ENCODE assay signal across 8 cellular contexts in genomic region chr17:30921544-30922196, GRCh38. TPM values are rescaled to one million over a fixed set of nuclear protein-coding genes. Genes with fewer than 3 reads are reported as not detected.
DNase-seq lines count a peak whose midpoint lies in the region; ATAC-seq and TF ChIP-seq lines count a peak whose summit lies in the region.

A gene with protein sequence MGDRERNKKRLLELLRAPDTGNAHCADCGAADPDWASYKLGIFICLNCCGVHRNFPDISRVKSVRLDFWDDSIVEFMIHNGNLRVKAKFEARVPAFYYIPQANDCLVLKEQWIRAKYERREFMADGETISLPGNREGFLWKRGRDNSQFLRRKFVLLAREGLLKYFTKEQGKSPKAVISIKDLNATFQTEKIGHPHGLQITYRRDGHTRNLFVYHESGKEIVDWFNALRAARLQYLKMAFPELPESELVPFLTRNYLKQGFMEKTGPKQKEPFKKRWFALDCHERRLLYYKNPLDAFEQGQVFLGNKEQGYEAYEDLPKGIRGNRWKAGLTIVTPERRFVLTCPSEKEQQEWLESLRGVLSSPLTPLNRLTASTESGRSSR (plus strand): TSS chr17:30921945. CDS start chr17:30922015, 70 bp downstream.

- H3K4me1 ChIP-seq in GM23248 (ENCODE audit: insufficient read depth), result peaks cover 3% of the 10 kb centered on the region; the same call in 1 of the 2 replicates
- H3K4me1 ChIP-seq in esophagus (ENCODE audit: control insufficient read depth in 2 of 2, insufficient read depth in 2 of 2, low read length in 1 of 2), result peaks cover 2% of the 10 kb centered on the region in 2 donors
- no peaks in the 10 kb centered on the region for H3K4me1 ChIP-seq in urinary bladder (ENCODE audit: insufficient read depth)

- no peak within 1 kb of the TSS for H3K27ac ChIP-seq in GM23248
- H3K27ac ChIP-seq in SU-DHL-6 (ENCODE audit: low read depth, low read length), result no peak within 1 kb of the TSS
- peak within 1 kb of the TSS in 1 of 2 donors; percentile 2 for H3K27ac ChIP-seq in esophagus (ENCODE audit: low read depth in 2 of 2, low read length in 1 of 2)
- H3K27ac ChIP-seq in urinary bladder (ENCODE audit: low read depth), result peak within 1 kb of the TSS; percentile 19

- DNase-seq in AG08396 (ENCODE audit: low spot score), result peak; percentile 48
- DNase-seq in GM23248, result peak; percentile 41
- DNase-seq in mucosa of gallbladder (ENCODE audit: low spot score), result peak; percentile 56
- no peak for DNase-seq in activated effector memory CD4-positive, alpha-beta T cell treated with anti-CD3 and anti-CD28 coated beads, Interleukin-2, amount 50 U/mL, for 16 hours

- H3K9me3 ChIP-seq in GM23248 (ENCODE audit: low read depth) (no peaks in the 10 kb centered on the region), SU-DHL-6 (ENCODE audit: insufficient read depth, low read length) (no peaks in the 10 kb centered on the region), esophagus (ENCODE audit: control insufficient read depth in 2 of 2, insufficient read depth in 1 of 2, low read depth in 1 of 2, low read length in 1 of 2) (no peaks in the 10 kb centered on the region)

- H4K20me1 ChIP-seq in GM23248 (ENCODE audit: insufficient read depth) (no peaks in the 10 kb centered on the region), SU-DHL-6 (ENCODE audit: low read depth, low read length) (no peaks in the 10 kb centered on the region)

- in situ Hi-C loops in GM23248 (cut with MboI), result no loop called here

- H3K9ac ChIP-seq in GM23248, result no peak within 1 kb of the TSS
- H3K9ac ChIP-seq in SU-DHL-6 (ENCODE audit: low read length), result peak within 1 kb of the TSS; percentile 55

- H3K4me2 ChIP-seq in GM23248 (ENCODE audit: unreplicated experiment) (peak within 1 kb of the TSS; percentile 59), SU-DHL-6 (ENCODE audit: low read depth, low read length, poor library complexity, severe bottlenecking) (peak within 1 kb of the TSS; percentile 72)

- H3K27me3 ChIP-seq in GM23248 (replicated peaks; ENCODE audit: insufficient read depth) (peaks cover 22% of the 10 kb centered on the region), SU-DHL-6 (ENCODE audit: low read length) (no peaks in the 10 kb centered on the region), esophagus (ENCODE audit: control insufficient read depth in 1 of 2, insufficient read depth in 2 of 2, low read length in 2 of 2) (peaks cover 0 to 10% of the 10 kb centered on the region in 2 donors)

- 10 to 12% methylated on average over 31 to 33 of the region's 60 CpGs for WGBS in GM23248 (ENCODE audit: low coverage in 1 of 2, low lambda C conversion rate in 2 of 2, missing lambda C conversion rate in 2 of 2), 2 experiments
- WGBS in esophagus, 2 donors, result 3% methylated on average over 59 to 60 of the region's 60 CpGs
- WGBS in urinary bladder, result 2% methylated on average over 60 of the region's 60 CpGs

- H3K79me2 ChIP-seq in GM23248 (ENCODE audit: insufficient read depth), result no peaks in the 10 kb centered on the region
- no peaks in the 10 kb centered on the region for H3K79me2 ChIP-seq in SU-DHL-6 (ENCODE audit: insufficient read depth, low read length)

- H3K36me3 ChIP-seq in GM23248 (ENCODE audit: low read depth) (no peaks in the 10 kb centered on the region), SU-DHL-6 (ENCODE audit: low read length) (no peaks in the 10 kb centered on the region), esophagus (ENCODE audit: control insufficient read depth in 2 of 2, insufficient read depth in 2 of 2, low read length in 1 of 2) (no peaks in the 10 kb centered on the region), urinary bladder (ENCODE audit: insufficient read depth) (no peaks in the 10 kb centered on the region)

- no peak for ATAC-seq in HG02623 (IDR thresholded peaks at IDR 0.05; ENCODE audit: unreplicated experiment)

- peak within 1 kb of the TSS; percentile 62 for H3K4me3 ChIP-seq in GM23248
- peak within 1 kb of the TSS; percentile 52 for H3K4me3 ChIP-seq in SU-DHL-6 (ENCODE audit: insufficient read depth, low read length, poor library complexity, severe bottlenecking)
- H3K4me3 ChIP-seq in esophagus (ENCODE audit: low read depth in 1 of 2, low read length in 2 of 2), result peak within 1 kb of the TSS; percentile 52
- peak within 1 kb of the TSS; percentile 44 for H3K4me3 ChIP-seq in urinary bladder (ENCODE audit: low read depth, low read length)

- TF ChIP-seq CTCF in SU-DHL-6 (IDR thresholded peaks at IDR 0.05; ENCODE audit: insufficient read depth, low read length, poor library complexity, severe bottlenecking), result no peak

- H3K9me2 ChIP-seq in GM23248 (ENCODE audit: insufficient read depth), result no peaks in the 10 kb centered on the region
- no peaks in the 10 kb centered on the region for H3K9me2 ChIP-seq in SU-DHL-6 (replicated peaks; ENCODE audit: insufficient read depth, low read length)

- H3F3A ChIP-seq in GM23248 (ENCODE audit: insufficient read depth), result no peaks in the 10 kb centered on the region
- no peaks in the 10 kb centered on the region for H3F3A ChIP-seq in SU-DHL-6 (ENCODE audit: insufficient read depth)

- H2AFZ ChIP-seq in GM23248, result peak within 1 kb of the TSS; percentile 59
- peak within 1 kb of the TSS; percentile 81 for H2AFZ ChIP-seq in SU-DHL-6 (ENCODE audit: low read depth, low read length, severe bottlenecking)

RNA-seq across cellular contexts. Expression of the gene that starts here (rescaled TPM):
- not detected in 2 replicates for total RNA-seq in GM23248 (2014; rRNA removed; shearing (Covaris generic))
- polyA plus RNA-seq in GM23248 (2016; fragmentation: Nextera tagmentation; extraction: Ambion mirVana) (0.34 TPM in 1 of 2 replicates, not detected in the other), esophagus (1 to 10 TPM; 1.2 to 2.4 TPM), urinary bladder (6.7 TPM)
- total RNA-seq in mucosa of gallbladder (21.7 TPM), urinary bladder (15.1 TPM)

Comparison
In these comparisons a context has a peak if more than half of its experiments do, and no peak if none do; other contexts are left out.
1. RNA of the gene that starts here (total RNA-seq): 21.7 TPM in mucosa of gallbladder (single experiment) and 15.1 TPM in urinary bladder (single experiment); not detected in GM23248; every median in the first group is over 10 times any median in the second.
2. Peak in DNase-seq, H3K4me3 ChIP-seq and H3K4me2 ChIP-seq in GM23248; RNA of the gene not detected or under 1 TPM.
3. Peak in every context shown above with its lines, with median percentiles within 50 percentile points of each other: H3K4me3 ChIP-seq.